Comparison of ENCODE assay signal across 2 cellular contexts in genomic region chr9:115034801-115035200, GRCh38.
A peak's percentile ranks its signal among the peaks of the same experiment; 100 is the strongest.
TF ChIP-seq lines count a peak whose summit lies in the region.

No MANE protein-coding gene starts in this region.

TF ChIP-seq in SK-N-SH, 30 proteins besides CTCF, POLR2A, EP300 and RAD21 (continued from another document):
- TF ChIP-seq, protein P1, sequence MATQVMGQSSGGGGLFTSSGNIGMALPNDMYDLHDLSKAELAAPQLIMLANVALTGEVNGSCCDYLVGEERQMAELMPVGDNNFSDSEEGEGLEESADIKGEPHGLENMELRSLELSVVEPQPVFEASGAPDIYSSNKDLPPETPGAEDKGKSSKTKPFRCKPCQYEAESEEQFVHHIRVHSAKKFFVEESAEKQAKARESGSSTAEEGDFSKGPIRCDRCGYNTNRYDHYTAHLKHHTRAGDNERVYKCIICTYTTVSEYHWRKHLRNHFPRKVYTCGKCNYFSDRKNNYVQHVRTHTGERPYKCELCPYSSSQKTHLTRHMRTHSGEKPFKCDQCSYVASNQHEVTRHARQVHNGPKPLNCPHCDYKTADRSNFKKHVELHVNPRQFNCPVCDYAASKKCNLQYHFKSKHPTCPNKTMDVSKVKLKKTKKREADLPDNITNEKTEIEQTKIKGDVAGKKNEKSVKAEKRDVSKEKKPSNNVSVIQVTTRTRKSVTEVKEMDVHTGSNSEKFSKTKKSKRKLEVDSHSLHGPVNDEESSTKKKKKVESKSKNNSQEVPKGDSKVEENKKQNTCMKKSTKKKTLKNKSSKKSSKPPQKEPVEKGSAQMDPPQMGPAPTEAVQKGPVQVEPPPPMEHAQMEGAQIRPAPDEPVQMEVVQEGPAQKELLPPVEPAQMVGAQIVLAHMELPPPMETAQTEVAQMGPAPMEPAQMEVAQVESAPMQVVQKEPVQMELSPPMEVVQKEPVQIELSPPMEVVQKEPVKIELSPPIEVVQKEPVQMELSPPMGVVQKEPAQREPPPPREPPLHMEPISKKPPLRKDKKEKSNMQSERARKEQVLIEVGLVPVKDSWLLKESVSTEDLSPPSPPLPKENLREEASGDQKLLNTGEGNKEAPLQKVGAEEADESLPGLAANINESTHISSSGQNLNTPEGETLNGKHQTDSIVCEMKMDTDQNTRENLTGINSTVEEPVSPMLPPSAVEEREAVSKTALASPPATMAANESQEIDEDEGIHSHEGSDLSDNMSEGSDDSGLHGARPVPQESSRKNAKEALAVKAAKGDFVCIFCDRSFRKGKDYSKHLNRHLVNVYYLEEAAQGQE (IDR thresholded peaks at IDR 0.05; ENCODE audit: low read depth, low read length): no peak
- TF ChIP-seq ZBTB33 (IDR thresholded peaks at IDR 0.05; ENCODE audit: borderline replicate concordance, low read depth): no peak
- no peak for TF ChIP-seq FOXJ3 (CRISPR knock-in tag; IDR thresholded peaks at IDR 0.05)
- no peak for TF ChIP-seq MXI1 (IDR thresholded peaks at IDR 0.05; ENCODE audit: low read depth, low read length)
- no peak for TF ChIP-seq SMC3 (IDR thresholded peaks at IDR 0.05; ENCODE audit: low read depth, low read length)
- no peak for TF ChIP-seq TAF1 (IDR thresholded peaks at IDR 0.05; ENCODE audit: borderline replicate concordance, low read depth, low read length)
- peak; percentile 40; the same call in 1 of the 2 replicates for TF ChIP-seq MAX (IDR thresholded peaks at IDR 0.05; ENCODE audit: low read depth)
- TF ChIP-seq, protein P2, sequence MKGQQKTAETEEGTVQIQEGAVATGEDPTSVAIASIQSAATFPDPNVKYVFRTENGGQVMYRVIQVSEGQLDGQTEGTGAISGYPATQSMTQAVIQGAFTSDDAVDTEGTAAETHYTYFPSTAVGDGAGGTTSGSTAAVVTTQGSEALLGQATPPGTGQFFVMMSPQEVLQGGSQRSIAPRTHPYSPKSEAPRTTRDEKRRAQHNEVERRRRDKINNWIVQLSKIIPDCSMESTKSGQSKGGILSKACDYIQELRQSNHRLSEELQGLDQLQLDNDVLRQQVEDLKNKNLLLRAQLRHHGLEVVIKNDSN (IDR thresholded peaks at IDR 0.05; ENCODE audit: borderline replicate concordance, low read depth): no peak
- TF ChIP-seq NFIC (IDR thresholded peaks at IDR 0.05; ENCODE audit: borderline replicate concordance): peak; percentile 80
- no peak for TF ChIP-seq CHD2 (IDR thresholded peaks at IDR 0.05; ENCODE audit: low read length, partially characterized antibody)
- TF ChIP-seq SIN3A (IDR thresholded peaks at IDR 0.05; ENCODE audit: borderline replicate concordance, low read depth, low read length): no peak
- no peak for TF ChIP-seq POLR2AphosphoS5 (IDR thresholded peaks at IDR 0.05; ENCODE audit: low read depth, low read length)
- TF ChIP-seq GATA2 (CRISPR knock-in tag; IDR thresholded peaks at IDR 0.05): no peak
- no peak for TF ChIP-seq FOXM1 (IDR thresholded peaks at IDR 0.05; ENCODE audit: low read depth)
- TF ChIP-seq RCOR1 (IDR thresholded peaks at IDR 0.05; ENCODE audit: low read length): no peak
- no peak; the same call in 1 of the 2 replicates for TF ChIP-seq TEAD4 (IDR thresholded peaks at IDR 0.05; ENCODE audit: borderline replicate concordance, insufficient read depth)
- peak; percentile 44; the same call in 1 of the 2 replicates for TF ChIP-seq JUND (IDR thresholded peaks at IDR 0.05)
- peak; percentile 88 for TF ChIP-seq TCF12 (IDR thresholded peaks at IDR 0.05)
- TF ChIP-seq, protein P3, sequence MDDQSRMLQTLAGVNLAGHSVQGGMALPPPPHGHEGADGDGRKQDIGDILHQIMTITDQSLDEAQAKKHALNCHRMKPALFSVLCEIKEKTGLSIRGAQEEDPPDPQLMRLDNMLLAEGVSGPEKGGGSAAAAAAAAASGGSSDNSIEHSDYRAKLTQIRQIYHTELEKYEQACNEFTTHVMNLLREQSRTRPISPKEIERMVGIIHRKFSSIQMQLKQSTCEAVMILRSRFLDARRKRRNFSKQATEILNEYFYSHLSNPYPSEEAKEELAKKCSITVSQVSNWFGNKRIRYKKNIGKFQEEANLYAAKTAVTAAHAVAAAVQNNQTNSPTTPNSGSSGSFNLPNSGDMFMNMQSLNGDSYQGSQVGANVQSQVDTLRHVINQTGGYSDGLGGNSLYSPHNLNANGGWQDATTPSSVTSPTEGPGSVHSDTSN (IDR thresholded peaks at IDR 0.05): peak; percentile 69
- no peak for TF ChIP-seq USF2 (IDR thresholded peaks at IDR 0.05; ENCODE audit: borderline replicate concordance, low read depth, low read length)
- no peak for TF ChIP-seq GABPA (IDR thresholded peaks at IDR 0.05; ENCODE audit: low read depth)
- no peak for TF ChIP-seq MEF2A (IDR thresholded peaks at IDR 0.05; ENCODE audit: borderline replicate concordance, low read depth)
- TF ChIP-seq NRF1 (IDR thresholded peaks at IDR 0.05; ENCODE audit: low read depth, low read length): no peak
- no peak for TF ChIP-seq ELF1 (IDR thresholded peaks at IDR 0.05)

TF ChIP-seq in WTC11, 78 proteins besides CTCF, POLR2A, EP300 and RAD21 (continued from another document):
- TF ChIP-seq, protein P4, sequence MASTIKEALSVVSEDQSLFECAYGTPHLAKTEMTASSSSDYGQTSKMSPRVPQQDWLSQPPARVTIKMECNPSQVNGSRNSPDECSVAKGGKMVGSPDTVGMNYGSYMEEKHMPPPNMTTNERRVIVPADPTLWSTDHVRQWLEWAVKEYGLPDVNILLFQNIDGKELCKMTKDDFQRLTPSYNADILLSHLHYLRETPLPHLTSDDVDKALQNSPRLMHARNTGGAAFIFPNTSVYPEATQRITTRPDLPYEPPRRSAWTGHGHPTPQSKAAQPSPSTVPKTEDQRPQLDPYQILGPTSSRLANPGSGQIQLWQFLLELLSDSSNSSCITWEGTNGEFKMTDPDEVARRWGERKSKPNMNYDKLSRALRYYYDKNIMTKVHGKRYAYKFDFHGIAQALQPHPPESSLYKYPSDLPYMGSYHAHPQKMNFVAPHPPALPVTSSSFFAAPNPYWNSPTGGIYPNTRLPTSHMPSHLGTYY (CRISPR knock-in tag; IDR thresholded peaks at IDR 0.05): no peak
- TF ChIP-seq NR1H2 (CRISPR knock-in tag; IDR thresholded peaks at IDR 0.05): no peak
